In the genomic region with DNA sequence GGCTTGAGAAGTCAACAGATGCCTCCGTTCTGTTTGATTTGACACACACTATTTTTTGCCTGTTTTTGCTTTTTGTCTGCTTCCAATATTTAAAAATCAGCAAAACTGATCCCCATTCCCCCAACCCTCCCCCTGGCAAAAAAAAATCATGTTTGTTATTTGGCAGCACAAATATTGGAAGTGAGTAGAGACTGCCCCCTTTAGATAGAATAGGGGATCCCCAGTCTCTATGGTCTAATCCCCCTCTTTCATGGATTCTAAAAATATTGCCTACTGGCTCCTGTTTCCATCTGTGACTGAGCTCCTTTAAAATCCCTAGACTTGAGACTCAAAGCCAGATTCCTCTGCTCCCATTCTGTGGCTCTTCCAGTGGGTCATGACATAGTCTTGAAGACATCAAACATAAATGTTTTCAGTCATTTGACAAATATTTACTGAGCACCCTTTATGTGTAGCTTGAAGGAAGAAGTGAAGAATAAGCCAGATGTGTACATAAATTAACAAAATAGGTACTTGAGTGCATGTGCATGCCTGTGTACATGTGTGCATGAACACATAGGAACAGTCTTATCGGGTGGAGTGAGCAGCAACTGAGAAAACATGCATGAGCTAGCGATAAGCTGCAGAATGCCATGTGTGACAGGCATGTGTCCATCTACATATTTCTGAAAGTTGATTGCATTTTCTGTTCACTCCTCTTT, we compare ENCODE assay signal across 34 cellular contexts.
DNase-seq lines count a peak whose midpoint lies in the region; ATAC-seq and TF ChIP-seq lines count a peak whose summit lies in the region.
"Had no signal": no experiment of that assay in that cellular context is flagged by ENCODE, and none has a peak within 500 bp of the region (broad histone marks: within the 10 kb centered on the region; RNA-seq: fewer than 3 reads in every experiment).

No MANE protein-coding gene starts in this region.

- H3K9ac ChIP-seq in Karpas-422 (ENCODE audit: low read length) (no peak overlapping the region), endodermal cell (ENCODE audit: extremely low read depth, low read length, poor library complexity, severe bottlenecking) (no peak overlapping the region)
- H3K9ac ChIP-seq: BLaER1 had no signal

- H3K79me2 ChIP-seq in Karpas-422 (ENCODE audit: low read length): no peaks in the 10 kb centered on the region

- peaks cover 17% of the 10 kb centered on the region for H3K4me1 Mint-ChIP-seq in endodermal cell
- H3K4me1 Mint-ChIP-seq in nephron progenitor cell: peaks cover 32% of the 10 kb centered on the region
- H3K4me1 Mint-ChIP-seq: activated naive CD8-positive, alpha-beta T cell treated with anti-CD3 and anti-CD28 coated beads, Interleukin-2, amount 10 ng/mL, durations not matched to agents 7 days and 5 days; naive B cell; stimulated activated naive CD8-positive, alpha-beta T cell treated with anti-CD3 and anti-CD28 coated beads, Interleukin-15, amount 100 ng/mL, for 72 hours had no signal

- TF ChIP-seq CTCF in GM06990 (IDR thresholded peaks at IDR 0.05; ENCODE audit: insufficient read depth, low read length, poor library complexity, severe bottlenecking) (peak; percentile 14), endodermal cell (conservative IDR thresholded peaks at IDR 0.05) (peak; percentile 58), nephron progenitor cell (IDR thresholded peaks at IDR 0.05) (no peak)

- no peak for DNase-seq in GM06990 (ENCODE audit: extremely low read depth, insufficient read length)
- peak; percentile 43 for DNase-seq in Karpas-422
- no peak for DNase-seq in endodermal cell
- no peak for DNase-seq in nephron progenitor cell
- no peak for DNase-seq in NCI-H1694 treated with DMSO at 0.1 percent for 48 hours (lab: John Stamatoyannopoulos, UW)
- DNase-seq: activated CD4-positive, alpha-beta T cell treated with anti-CD3 and anti-CD28 coated beads for 48 hours; activated gamma-delta T cell; activated naive CD8-positive, alpha-beta T cell treated with anti-CD3 and anti-CD28 coated beads, Interleukin-2, amount 10 ng/mL, durations not matched to agents 7 days and 5 days; activated T-cell treated with anti-CD3 and anti-CD28 coated beads, Interleukin-2, amount 50 U/mL, for 24 hours; cortex of kidney; effector memory CD8-positive, alpha-beta T cell; foreskin fibroblast; heart right ventricle; KBM-7; left colon; naive B cell; NCI-H1417 treated with DMSO at 0.1 percent for 48 hours; NCI-H446; NCI-H774; occipital lobe; PC-9; retina; SHP77; small intestine; stimulated activated CD4-positive, alpha-beta T cell treated with anti-CD3 and anti-CD28 coated beads, Interleukin-1b, Interleukin-23, amount 100 ng/mL, for 48 hours; stimulated activated CD8-positive, alpha-beta memory T cell treated with anti-CD3 and anti-CD28 coated beads, Interleukin-4, amount 100 ng/mL, for 48 hours; stimulated activated naive CD8-positive, alpha-beta T cell treated with anti-CD3 and anti-CD28 coated beads, Interleukin-15, amount 100 ng/mL, for 72 hours; thyroid gland had no signal

- H3K4me1 ChIP-seq in Karpas-422 (ENCODE audit: low read length) (no peaks in the 10 kb centered on the region), endodermal cell (ENCODE audit: control insufficient read depth, insufficient read depth, low read length) (no peaks in the 10 kb centered on the region)
- H3K4me1 ChIP-seq: ascending aorta, heart right ventricle, thyroid gland had no signal

- H3K27me3 ChIP-seq in GM06990 (replicated peaks; ENCODE audit: control insufficient read depth, insufficient read depth, low read length) (no peaks in the 10 kb centered on the region; the same call in 1 of the 2 replicates), Karpas-422 (ENCODE audit: low read length) (no peaks in the 10 kb centered on the region), endodermal cell (ENCODE audit: control insufficient read depth, insufficient read depth, low read length, poor library complexity, severe bottlenecking) (no peaks in the 10 kb centered on the region)
- H3K27me3 ChIP-seq: ascending aorta, BLaER1, thyroid gland had no signal

- H3K27ac Mint-ChIP-seq in endodermal cell (no peak overlapping the region), nephron progenitor cell (peak overlapping the region; percentile 40)
- H3K27ac Mint-ChIP-seq: activated naive CD8-positive, alpha-beta T cell treated with anti-CD3 and anti-CD28 coated beads, Interleukin-2, amount 10 ng/mL, durations not matched to agents 7 days and 5 days; activated T-cell treated with anti-CD3 and anti-CD28 coated beads, Interleukin-2, amount 50 U/mL, for 24 hours; effector memory CD8-positive, alpha-beta T cell; stimulated activated naive CD8-positive, alpha-beta T cell treated with anti-CD3 and anti-CD28 coated beads, Interleukin-15, amount 100 ng/mL, for 72 hours; T-helper 2 cell treated with Interferon-gamma antibody and Interleukin-4, amounts not matched to agents 5 μg/mL and 100 μg/mL, for 36 hours had no signal

- no peaks in the 10 kb centered on the region for H4K20me1 ChIP-seq in Karpas-422 (ENCODE audit: insufficient read depth, low read depth, low read length)
- H4K20me1 ChIP-seq: BLaER1 had no signal

- no peak overlapping the region for H2AFZ ChIP-seq in Karpas-422 (ENCODE audit: low read length)
- H2AFZ ChIP-seq: PC-9 had no signal

- WGBS in endodermal cell (ENCODE audit: insufficient coverage in 1 of 2, insufficient read length in 1 of 2), 2 experiments: 96 to 97% methylated on average over 3 of the region's 3 CpGs

- no peak overlapping the region for H3K4me2 ChIP-seq in Karpas-422 (ENCODE audit: low read depth, low read length, poor library complexity, severe bottlenecking)
- H3K4me2 ChIP-seq: PC-9 had no signal

- no peak overlapping the region for H3K4me3 Mint-ChIP-seq in endodermal cell
- H3K4me3 Mint-ChIP-seq in nephron progenitor cell: no peak overlapping the region
- H3K4me3 Mint-ChIP-seq: activated naive CD8-positive, alpha-beta T cell treated with anti-CD3 and anti-CD28 coated beads, Interleukin-2, amount 10 ng/mL, durations not matched to agents 7 days and 5 days; activated T-cell treated with anti-CD3 and anti-CD28 coated beads, Interleukin-2, amount 50 U/mL, for 24 hours; effector memory CD8-positive, alpha-beta T cell; stimulated activated naive CD8-positive, alpha-beta T cell treated with anti-CD3 and anti-CD28 coated beads, Interleukin-15, amount 100 ng/mL, for 72 hours; T-helper 2 cell treated with Interferon-gamma antibody and Interleukin-4, amounts not matched to agents 5 μg/mL and 100 μg/mL, for 36 hours had no signal

- ATAC-seq in GM19328 (IDR thresholded peaks at IDR 0.05; ENCODE audit: unreplicated experiment) (no peak), HG02870 (IDR thresholded peaks at IDR 0.05; ENCODE audit: unreplicated experiment) (no peak)
- ATAC-seq: effector memory CD8-positive, alpha-beta T cell; esophagus mucosa; heart right ventricle; left colon; stimulated activated naive CD8-positive, alpha-beta T cell treated with anti-CD3 and anti-CD28 coated beads, Interleukin-15, amount 100 ng/mL, for 72 hours had no signal

- H3K27me3 Mint-ChIP-seq in endodermal cell (ENCODE audit: insufficient read depth) (peaks cover 2% of the 10 kb centered on the region), nephron progenitor cell (ENCODE audit: low read depth, poor library complexity) (peaks cover 6% of the 10 kb centered on the region)
- H3K27me3 Mint-ChIP-seq: activated naive CD8-positive, alpha-beta T cell treated with anti-CD3 and anti-CD28 coated beads, Interleukin-2, amount 10 ng/mL, durations not matched to agents 7 days and 5 days had no signal

- H3K36me3 ChIP-seq in GM06990 (ENCODE audit: control insufficient read depth, insufficient read depth, low read length): no peaks in the 10 kb centered on the region
- no peaks in the 10 kb centered on the region for H3K36me3 ChIP-seq in Karpas-422 (ENCODE audit: insufficient read depth, low read length)
- H3K36me3 ChIP-seq in endodermal cell (ENCODE audit: control insufficient read depth, insufficient read depth, low read length): no peaks in the 10 kb centered on the region
- H3K36me3 ChIP-seq: ascending aorta, BLaER1, heart right ventricle, thyroid gland had no signal

- H3K36me3 Mint-ChIP-seq in endodermal cell (ENCODE audit: low read depth): no peaks in the 10 kb centered on the region
- no peaks in the 10 kb centered on the region for H3K36me3 Mint-ChIP-seq in nephron progenitor cell (ENCODE audit: low read depth)
- H3K36me3 Mint-ChIP-seq: activated naive CD8-positive, alpha-beta T cell treated with anti-CD3 and anti-CD28 coated beads, Interleukin-2, amount 10 ng/mL, durations not matched to agents 7 days and 5 days; naive B cell had no signal

- H3K27ac ChIP-seq in Karpas-422 (ENCODE audit: low read length): no peak overlapping the region
- no peak overlapping the region for H3K27ac ChIP-seq in endodermal cell (ENCODE audit: low read depth, low read length)
- H3K27ac ChIP-seq: ascending aorta, BLaER1, heart right ventricle, PC-9, thyroid gland had no signal

- H3K9me3 ChIP-seq in Karpas-422 (ENCODE audit: low read length): no peaks in the 10 kb centered on the region
- H3K9me3 ChIP-seq in endodermal cell (ENCODE audit: control insufficient read depth, low read length): no peaks in the 10 kb centered on the region
- H3K9me3 ChIP-seq: ascending aorta, heart right ventricle, thyroid gland had no signal

- H3K4me3 ChIP-seq in GM06990 (replicated peaks; ENCODE audit: low read depth, low read length) (no peak overlapping the region), Karpas-422 (ENCODE audit: low read length) (no peak overlapping the region), endodermal cell (ENCODE audit: low read length) (no peak overlapping the region)
- H3K4me3 ChIP-seq: ascending aorta, BLaER1, heart right ventricle, PC-9, thyroid gland had no signal

- H3K9me3 Mint-ChIP-seq in endodermal cell (no peaks in the 10 kb centered on the region), nephron progenitor cell (peaks cover 4% of the 10 kb centered on the region)
- H3K9me3 Mint-ChIP-seq: activated naive CD8-positive, alpha-beta T cell treated with anti-CD3 and anti-CD28 coated beads, Interleukin-2, amount 10 ng/mL, durations not matched to agents 7 days and 5 days; activated T-cell treated with anti-CD3 and anti-CD28 coated beads, Interleukin-2, amount 50 U/mL, for 24 hours; stimulated activated naive CD8-positive, alpha-beta T cell treated with anti-CD3 and anti-CD28 coated beads, Interleukin-15, amount 100 ng/mL, for 72 hours; T-helper 2 cell treated with Interferon-gamma antibody and Interleukin-4, amounts not matched to agents 5 μg/mL and 100 μg/mL, for 36 hours had no signal

- H3K9me2 ChIP-seq in Karpas-422 (replicated peaks; ENCODE audit: insufficient read depth, low read length): no peaks in the 10 kb centered on the region
